ENCODE assay signal across 8 cellular contexts in the genomic region with DNA sequence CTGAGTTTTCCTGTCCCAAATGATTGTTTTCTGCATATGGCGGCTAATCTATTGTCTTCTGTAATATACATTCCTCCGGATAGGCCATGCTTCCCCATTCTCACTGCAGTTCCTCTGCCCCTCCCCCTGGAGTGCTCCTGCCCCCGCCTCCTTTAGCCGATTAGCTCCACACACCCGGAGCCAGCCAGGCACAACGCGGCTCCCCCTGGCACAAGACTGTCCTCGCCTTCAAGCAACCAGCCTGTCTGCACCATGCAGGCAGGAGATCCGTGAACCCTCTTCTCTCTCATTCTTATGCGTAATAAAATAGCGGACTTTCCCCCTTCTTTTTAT. TPM values are rescaled to one million over a fixed set of nuclear protein-coding genes. Genes with fewer than 3 reads are reported as not detected.
DNase-seq lines count a peak whose midpoint lies in the region; ATAC-seq and TF ChIP-seq lines count a peak whose summit lies in the region.

No MANE protein-coding gene starts in this region.

- peak; percentile 29 for DNase-seq in CD1c-positive myeloid dendritic cell (ENCODE audit: extremely low spot score)
- DNase-seq in HFFc6: no peak
- DNase-seq in SK-N-DZ (ENCODE audit: low spot score): peak; percentile 61
- no peak for DNase-seq in left ventricle myocardium inferior
- no peak for DNase-seq in sciatic nerve (ENCODE audit: low spot score)
- no peak for DNase-seq in stimulated activated naive CD4-positive, alpha-beta T cell (lab: John Stamatoyannopoulos, UW)
- no peak for DNase-seq in dedifferentiated amniotic fluid mesenchymal stem cell (ENCODE audit: extremely low spot score)

- no peaks in the 10 kb centered on the region for H3K9me3 Mint-ChIP-seq in HFFc6

- H3K27ac Mint-ChIP-seq in HFFc6: no peak overlapping the region

- intact Hi-C loops in left ventricle myocardium inferior (cut with micrococcal nuclease): no loop called here
- intact Hi-C loops in sciatic nerve (cut with DNase I): no loop called here

- no peaks in the 10 kb centered on the region for H3K36me3 ChIP-seq in left ventricle myocardium inferior

- peak overlapping the region; percentile 58 for H3K27ac ChIP-seq in left ventricle myocardium inferior (replicated peaks)

- peaks cover 27% of the 10 kb centered on the region for H3K4me1 ChIP-seq in left ventricle myocardium inferior

- ATAC-seq in sciatic nerve (peak; percentile 62), HG02885 (IDR thresholded peaks at IDR 0.05; ENCODE audit: poor library complexity, unreplicated experiment) (no peak)

- no peaks in the 10 kb centered on the region for H3K36me3 Mint-ChIP-seq in HFFc6 (ENCODE audit: low read depth)

- peak overlapping the region; percentile 88 for H3K4me3 Mint-ChIP-seq in HFFc6

- H3K27me3 Mint-ChIP-seq in HFFc6 (ENCODE audit: insufficient read depth): peaks cover 13% of the 10 kb centered on the region

- peak overlapping the region; percentile 70 for H3K4me3 ChIP-seq in left ventricle myocardium inferior

- TF ChIP-seq CTCF in HFFc6 (IDR thresholded peaks at IDR 0.05): no peak
- no peak for TF ChIP-seq CTCF in left ventricle myocardium inferior (IDR thresholded peaks at IDR 0.05; ENCODE audit: borderline replicate concordance)

- no peaks in the 10 kb centered on the region for H3K9me3 ChIP-seq in left ventricle myocardium inferior (replicated peaks)

- peaks cover 36% of the 10 kb centered on the region for H3K27me3 ChIP-seq in left ventricle myocardium inferior (ENCODE audit: low read depth)

- peaks cover 40% of the 10 kb centered on the region for H3K4me1 Mint-ChIP-seq in HFFc6 (ENCODE audit: low read depth)

RNA-seq across cellular contexts. Expression of a gene that starts 18.0 kb away (rescaled TPM):
- total RNA-seq in HFFc6 (2021; fragmentation: NEBNext Ultra II Directional; extraction: Animal tissue kit (Norgen Biotek cat#: 25700)): 1 to 10 TPM; 2.3 to 5.2 (median 3.9) TPM
- 8.2 and 9.4 TPM in 2 replicates for polyA plus RNA-seq in SK-N-DZ (2014; cell fraction: cytosol; rRNA removed)
- 5.8 and 8.9 TPM in 2 replicates for polyA plus RNA-seq in SK-N-DZ (2014; cell fraction: nucleus; rRNA removed)
- total RNA-seq in left ventricle myocardium inferior (4.6 TPM), sciatic nerve (9.5 TPM)

Comparison
In these comparisons a context has a peak if more than half of its experiments do, and no peak if none do; other contexts are left out.
1. DNase-seq: peak in CD1c-positive myeloid dendritic cell (single experiment) and SK-N-DZ (single experiment); none in HFFc6 (single experiment), left ventricle myocardium inferior (single experiment), sciatic nerve (single experiment), stimulated activated naive CD4-positive, alpha-beta T cell (0 of 6) and dedifferentiated amniotic fluid mesenchymal stem cell (single experiment).